Comparison of ENCODE assay signal across 9 cellular contexts in genomic region chr12:56193025-56193578, GRCh38. TPM values are rescaled to one million over a fixed set of nuclear protein-coding genes. Genes with fewer than 3 reads are reported as not detected.
DNase-seq lines count a peak whose midpoint lies in the region; ATAC-seq and TF ChIP-seq lines count a peak whose summit lies in the region.
"Had no signal": no experiment of that assay in that cellular context is flagged by ENCODE, and none has a peak within 500 bp of the region (broad histone marks: within the 10 kb centered on the region; RNA-seq: fewer than 3 reads in every experiment).

No MANE protein-coding gene starts in this region.

- no peaks in the 10 kb centered on the region for H3K9me3 ChIP-seq in ascending aorta

- TF ChIP-seq CTCF in ascending aorta (IDR thresholded peaks at IDR 0.05), result peak; percentile 64 to 82 (median 80)

- no peaks in the 10 kb centered on the region for H3K36me3 ChIP-seq in ascending aorta

- DNase-seq in left cardiac atrium (peak; percentile 76), Right ventricle myocardium inferior (ENCODE audit: missing footprints) (no peak), NCI-H1930 (lab: John Stamatoyannopoulos, UW) (peak; percentile 71 to 85), T-helper 2 cell (peak in 4 of 5 experiments; percentile 46 to 82 (median 58)), ascending aorta (ENCODE audit: low spot score in 2 of 2) (peak; percentile 19 to 92), iPS DF 19.7 (ENCODE audit: low read depth, low spot score) (peak; percentile 47), smooth muscle cell of the brain vasculature (ENCODE audit: low read depth, low spot score) (peak; percentile 78)

- intact Hi-C loops in left cardiac atrium (cut with DNase I) (loop anchor here in 1 of 2 donors (5.0 kb wide), 1 partner anchor 274 kb away; the partner anchor contains the start of gene SPRYD4), Right ventricle myocardium inferior (cut with DNase I) (loop anchor here (1.0 kb wide), 2 partner anchors 31 to 275 kb away; partner anchors contain the start of genes NABP2 and SPRYD4), ascending aorta (cut with DNase I) (loop anchor here (1.0 to 10.0 kb wide), 2 partner anchors 31 to 272 kb away; partner anchors contain the start of genes NABP2 and SPRYD4)

- no peak overlapping the region for H3K4me3 ChIP-seq in ascending aorta

- peaks cover under 1 to 9% of the 10 kb centered on the region in 2 donors for H3K4me1 ChIP-seq in ascending aorta

- no peak overlapping the region for H3K27ac ChIP-seq in ascending aorta

- H3K27me3 ChIP-seq in ascending aorta, result no peaks in the 10 kb centered on the region

- ATAC-seq in left cardiac atrium (no peak), Right ventricle myocardium inferior (no peak), HG02938 (IDR thresholded peaks at IDR 0.05; ENCODE audit: unreplicated experiment) (no peak)

RNA-seq across cellular contexts. Expression of gene SMARCC2, which starts 3.8 kb away (rescaled TPM):
- total RNA-seq in left cardiac atrium (10 to 100 TPM; 65.2 to 68.5 TPM), Right ventricle myocardium inferior (68.8 TPM), ascending aorta (53.9 TPM)

RNA-seq across cellular contexts. Expression of gene RNF41, which starts 28.6 kb away (rescaled TPM):
- total RNA-seq in left cardiac atrium (10 to 100 TPM; 42.8 to 49.4 TPM), Right ventricle myocardium inferior (53.8 TPM), ascending aorta (50.3 TPM)

RNA-seq across cellular contexts. Expression of gene NABP2, which starts 31.0 kb away (rescaled TPM):
- 10 to 100 TPM; 19.4 to 21.7 TPM for total RNA-seq in left cardiac atrium
- 22.2 TPM for total RNA-seq in Right ventricle myocardium inferior
- 2.8 TPM for total RNA-seq in ascending aorta

RNA-seq across cellular contexts. Expression of gene MYL6, which starts 34.9 kb away (rescaled TPM):
- 1,000 to 10,000 TPM; 1,071 to 1,319 TPM for total RNA-seq in left cardiac atrium
- total RNA-seq in Right ventricle myocardium inferior, result 673 TPM
- 1,476 TPM for total RNA-seq in ascending aorta

RNA-seq across cellular contexts. Expression of gene SLC39A5, which starts 36.7 kb away (rescaled TPM):
- not detected for total RNA-seq in left cardiac atrium
- not detected for total RNA-seq in Right ventricle myocardium inferior
- not detected for total RNA-seq in ascending aorta
- total RNA-seq: urinary bladder had no signal
